ENCODE assay signal across 9 cellular contexts in genomic region chr19:18440421-18440877, GRCh38. TPM values are rescaled to one million over a fixed set of nuclear protein-coding genes. Genes with fewer than 3 reads are reported as not detected.
DNase-seq lines count a peak whose midpoint lies in the region; ATAC-seq and TF ChIP-seq lines count a peak whose summit lies in the region.
"Had no signal": no experiment of that assay in that cellular context is flagged by ENCODE, and none has a peak within 500 bp of the region (broad histone marks: within the 10 kb centered on the region; RNA-seq: fewer than 3 reads in every experiment).

No MANE protein-coding gene starts in this region.

- peaks cover 29% of the 10 kb centered on the region for H3K4me1 Mint-ChIP-seq in activated naive CD4-positive, alpha-beta T cell treated with anti-CD3 and anti-CD28 coated beads, Interleukin-2, amount 10 ng/mL, durations not matched to agents 7 days and 5 days
- H3K4me1 Mint-ChIP-seq in naive thymus-derived CD8-positive, alpha-beta T cell: peaks cover 12 to 49% (median 40%) of the 10 kb centered on the region in 4 donors
- H3K4me1 Mint-ChIP-seq in endothelial cell (ENCODE audit: unreplicated experiment): peaks cover 15% of the 10 kb centered on the region

- H3K36me3 Mint-ChIP-seq in activated naive CD4-positive, alpha-beta T cell treated with anti-CD3 and anti-CD28 coated beads, Interleukin-2, amount 10 ng/mL, durations not matched to agents 7 days and 5 days: peaks cover 19% of the 10 kb centered on the region
- H3K36me3 Mint-ChIP-seq in naive thymus-derived CD8-positive, alpha-beta T cell: peaks cover 0 to 15% (median 0%) of the 10 kb centered on the region in 3 donors
- H3K36me3 Mint-ChIP-seq in endothelial cell (ENCODE audit: low read depth, unreplicated experiment): peaks cover 7% of the 10 kb centered on the region

- ATAC-seq in naive thymus-derived CD8-positive, alpha-beta T cell: no peak

- CTCF ChIA-PET in GM10248 (lab: Yijun Ruan, JAX): interaction anchor here (1.0 to 2.6 kb wide), 6 partner anchors 8 to 52 kb away, joined by 3 to 20 read pairs (median 4); no protein-coding TSS in a partner anchor
- CTCF ChIA-PET in activated naive CD4-positive, alpha-beta T cell treated with anti-CD3 and anti-CD28 coated beads, Interleukin-2, amount 10 ng/mL, durations not matched to agents 7 days and 5 days (lab: Charles Lee): interaction anchor here (0.7 to 1.5 kb wide), 6 partner anchors 8 to 148 kb away, joined by 3 to 7 read pairs (median 4); partner anchors contain the start of gene REX1BD

- TF ChIP-seq CTCF in GM10248 (IDR thresholded peaks at IDR 0.05; ENCODE audit: control extremely low read depth, extremely low read depth, low read depth, missing control alignments) (peak; percentile 52), endothelial cell (IDR thresholded peaks at IDR 0.05; ENCODE audit: unreplicated experiment) (no peak)

- H3K9me3 Mint-ChIP-seq in activated naive CD4-positive, alpha-beta T cell treated with anti-CD3 and anti-CD28 coated beads, Interleukin-2, amount 10 ng/mL, durations not matched to agents 7 days and 5 days: peaks cover 6% of the 10 kb centered on the region
- peaks cover 0 to 2% (median 0%) of the 10 kb centered on the region in 9 donors for H3K9me3 Mint-ChIP-seq in naive thymus-derived CD8-positive, alpha-beta T cell
- no peaks in the 10 kb centered on the region for H3K9me3 Mint-ChIP-seq in endothelial cell (ENCODE audit: unreplicated experiment)

- POLR2A ChIA-PET in GM10248 (lab: Yijun Ruan, JAX): no interaction called here
- POLR2A ChIA-PET in naive thymus-derived CD8-positive, alpha-beta T cell (lab: Charles Lee): interaction anchor here (0.6 to 1.4 kb wide), 2 partner anchors 21 to 613 kb away, joined by 3 to 5 read pairs; partner anchors contain the start of gene SSBP4

- peak; percentile 55 for DNase-seq in GM10248 (ENCODE audit: extremely low spot score)
- DNase-seq in Kasumi-1 (lab: John Stamatoyannopoulos, UW): peak; percentile 42 to 65
- peak; percentile 67 for DNase-seq in activated naive CD4-positive, alpha-beta T cell treated with anti-CD3 and anti-CD28 coated beads, Interleukin-2, amount 10 ng/mL, durations not matched to agents 7 days and 5 days
- no peak for DNase-seq in naive thymus-derived CD8-positive, alpha-beta T cell
- DNase-seq in nucleus accumbens (lab: John Stamatoyannopoulos, UW): no peak
- no peak for DNase-seq in endothelial cell (ENCODE audit: low spot score)
- DNase-seq in activated effector memory CD4-positive, alpha-beta T cell treated with anti-CD3 and anti-CD28 coated beads, Interleukin-2, amount 50 U/mL, for 16 hours: no peak
- DNase-seq: amygdala had no signal

- no peak overlapping the region for H3K4me3 Mint-ChIP-seq in activated naive CD4-positive, alpha-beta T cell treated with anti-CD3 and anti-CD28 coated beads, Interleukin-2, amount 10 ng/mL, durations not matched to agents 7 days and 5 days
- H3K4me3 Mint-ChIP-seq in naive thymus-derived CD8-positive, alpha-beta T cell: peak overlapping the region in 1 of 10 donors; percentile 38
- H3K4me3 Mint-ChIP-seq in endothelial cell (ENCODE audit: unreplicated experiment): no peak overlapping the region

- peak overlapping the region; percentile 47 for H3K27ac Mint-ChIP-seq in activated naive CD4-positive, alpha-beta T cell treated with anti-CD3 and anti-CD28 coated beads, Interleukin-2, amount 10 ng/mL, durations not matched to agents 7 days and 5 days
- peak overlapping the region in 8 of 10 donors; percentile 7 to 82 (median 36) for H3K27ac Mint-ChIP-seq in naive thymus-derived CD8-positive, alpha-beta T cell
- no peak overlapping the region for H3K27ac Mint-ChIP-seq in endothelial cell (ENCODE audit: unreplicated experiment)

- H3K27me3 Mint-ChIP-seq in activated naive CD4-positive, alpha-beta T cell treated with anti-CD3 and anti-CD28 coated beads, Interleukin-2, amount 10 ng/mL, durations not matched to agents 7 days and 5 days: peaks cover 18% of the 10 kb centered on the region
- H3K27me3 Mint-ChIP-seq in naive thymus-derived CD8-positive, alpha-beta T cell: no peaks in the 10 kb centered on the region
- H3K27me3 Mint-ChIP-seq in endothelial cell (ENCODE audit: unreplicated experiment): peaks cover 17% of the 10 kb centered on the region

RNA-seq across cellular contexts. Expression of gene ISYNA1, which starts 2.5 kb away (rescaled TPM):
- 10 to 100 TPM; 62.5 to 63.7 TPM for total RNA-seq in naive thymus-derived CD8-positive, alpha-beta T cell
- 10 to 100 TPM; 28.3 to 53.2 (median 40.4) TPM for polyA plus RNA-seq in naive thymus-derived CD8-positive, alpha-beta T cell
- total RNA-seq in endothelial cell (ENCODE audit: unreplicated experiment): 68.5 TPM

RNA-seq across cellular contexts. Expression of gene SSBP4, which starts 21.3 kb away (rescaled TPM):
- 10 to 100 TPM; 41.3 to 45.4 TPM for total RNA-seq in naive thymus-derived CD8-positive, alpha-beta T cell
- polyA plus RNA-seq in naive thymus-derived CD8-positive, alpha-beta T cell: 10 to 100 TPM; 48.1 to 78.8 (median 61.1) TPM
- total RNA-seq in endothelial cell (ENCODE audit: unreplicated experiment): 60.7 TPM

RNA-seq across cellular contexts. Expression of gene LRRC25, which starts 43.0 kb away (rescaled TPM):
- under 1 TPM; 0.16 to 0.39 TPM for total RNA-seq in naive thymus-derived CD8-positive, alpha-beta T cell
- under 1 TPM in 2 of 3 donors, not detected in 1; 0.13 to 0.26 TPM for polyA plus RNA-seq in naive thymus-derived CD8-positive, alpha-beta T cell
- total RNA-seq in endothelial cell (ENCODE audit: unreplicated experiment): not detected
- total RNA-seq: renal cortical epithelial cell had no signal

RNA-seq across cellular contexts. Expression of gene GDF15, which starts 54.5 kb away (rescaled TPM):
- total RNA-seq in naive thymus-derived CD8-positive, alpha-beta T cell: not detected
- not detected for polyA plus RNA-seq in naive thymus-derived CD8-positive, alpha-beta T cell
- 1.3 TPM for total RNA-seq in endothelial cell (ENCODE audit: unreplicated experiment)

Comparison
In these comparisons a context has a peak if more than half of its experiments do, and no peak if none do; other contexts are left out.
1. DNase-seq: peak in GM10248 (single experiment), Kasumi-1 (2 of 2) and activated naive CD4-positive, alpha-beta T cell treated with anti-CD3 and anti-CD28 coated beads, Interleukin-2, amount 10 ng/mL, durations not matched to agents 7 days and 5 days (single experiment); none in naive thymus-derived CD8-positive, alpha-beta T cell (0 of 10), nucleus accumbens (0 of 56), endothelial cell (single experiment) and activated effector memory CD4-positive, alpha-beta T cell treated with anti-CD3 and anti-CD28 coated beads, Interleukin-2, amount 50 U/mL, for 16 hours (single experiment).